1 cellular context compared by ENCODE assay signal in the genomic region with DNA sequence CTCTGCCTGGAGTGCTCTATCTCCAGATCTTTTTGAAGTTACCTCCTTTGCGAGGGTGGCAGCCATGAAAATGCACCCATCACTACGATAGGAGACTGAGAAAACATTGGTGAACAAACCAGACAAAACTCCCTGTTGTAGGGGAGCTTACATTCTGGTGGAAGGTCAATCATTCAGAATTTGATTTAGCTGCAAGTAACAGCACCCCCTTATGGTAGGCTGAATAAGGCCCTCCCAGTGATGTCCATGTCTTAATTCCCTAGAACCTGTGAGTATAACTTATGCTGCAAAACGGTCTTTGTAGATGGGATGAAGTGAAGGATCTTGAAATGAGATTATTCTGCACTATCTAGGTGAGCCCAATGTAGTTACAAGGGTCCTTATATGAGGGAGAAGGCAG.
TF ChIP-seq lines count a peak whose summit lies in the region.

No MANE protein-coding gene starts in this region.

TF ChIP-seq in IMR-90, 13 proteins besides CTCF, POLR2A, EP300 and RAD21 (continued from another document):
- TF ChIP-seq, protein P1, sequence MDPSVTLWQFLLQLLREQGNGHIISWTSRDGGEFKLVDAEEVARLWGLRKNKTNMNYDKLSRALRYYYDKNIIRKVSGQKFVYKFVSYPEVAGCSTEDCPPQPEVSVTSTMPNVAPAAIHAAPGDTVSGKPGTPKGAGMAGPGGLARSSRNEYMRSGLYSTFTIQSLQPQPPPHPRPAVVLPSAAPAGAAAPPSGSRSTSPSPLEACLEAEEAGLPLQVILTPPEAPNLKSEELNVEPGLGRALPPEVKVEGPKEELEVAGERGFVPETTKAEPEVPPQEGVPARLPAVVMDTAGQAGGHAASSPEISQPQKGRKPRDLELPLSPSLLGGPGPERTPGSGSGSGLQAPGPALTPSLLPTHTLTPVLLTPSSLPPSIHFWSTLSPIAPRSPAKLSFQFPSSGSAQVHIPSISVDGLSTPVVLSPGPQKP (IDR thresholded peaks at IDR 0.05; ENCODE audit: borderline replicate concordance, low read depth, low read length) = no peak
TF ChIP-seq in IMR-90: peak in this region for 0.
